In genomic region chr3:21705769-21706168, GRCh38 we compare ENCODE assay signal across 11 cellular contexts. TPM values are rescaled to one million over a fixed set of nuclear protein-coding genes. Genes with fewer than 3 reads are reported as not detected.
DNase-seq lines count a peak whose midpoint lies in the region; ATAC-seq and TF ChIP-seq lines count a peak whose summit lies in the region.
"Had no signal": no experiment of that assay in that cellular context is flagged by ENCODE, and none has a peak within 500 bp of the region (broad histone marks: within the 10 kb centered on the region; RNA-seq: fewer than 3 reads in every experiment).

No MANE protein-coding gene starts in this region.

- intact Hi-C loops in heart right ventricle (cut with DNase I): loop anchor here in 1 of 10 donors (5.0 kb wide), 1 partner anchor 1693 kb away; the partner anchor contains the start of gene PP2D1
- intact Hi-C loops in lower lobe of right lung (cut with DNase I): no loop called here

- no peak overlapping the region for H3K4me3 Mint-ChIP-seq in activated CD8-positive, alpha-beta memory T cell treated with anti-CD3 and anti-CD28 coated beads, Interleukin-2, amount 10 ng/mL, durations not matched to agents 7 days and 5 days
- H3K4me3 Mint-ChIP-seq: memory B cell had no signal

- peaks cover 0 to 20% (median 10%) of the 10 kb centered on the region in 9 donors for H3K4me1 ChIP-seq in heart right ventricle
- no peaks in the 10 kb centered on the region for H3K4me1 ChIP-seq in lower lobe of right lung

- WGBS in heart right ventricle, 2 donors: 20 to 40% methylated on average over 3 of the region's 3 CpGs

- CTCF ChIA-PET in activated CD8-positive, alpha-beta memory T cell treated with anti-CD3 and anti-CD28 coated beads, Interleukin-2, amount 10 ng/mL, durations not matched to agents 7 days and 5 days (lab: Charles Lee): no interaction called here

- no peak overlapping the region for H3K27ac Mint-ChIP-seq in activated CD8-positive, alpha-beta memory T cell treated with anti-CD3 and anti-CD28 coated beads, Interleukin-2, amount 10 ng/mL, durations not matched to agents 7 days and 5 days
- H3K27ac Mint-ChIP-seq: memory B cell had no signal

- H3K27me3 ChIP-seq in brain microvascular endothelial cell (replicated peaks) (no peaks in the 10 kb centered on the region), heart right ventricle (no peaks in the 10 kb centered on the region), lower lobe of right lung (ENCODE audit: low read depth) (no peaks in the 10 kb centered on the region)

- H3K9me3 ChIP-seq in heart right ventricle (peaks cover 0 to 27% (median 0%) of the 10 kb centered on the region in 11 donors), lower lobe of right lung (no peaks in the 10 kb centered on the region)

- H3K36me3 ChIP-seq in brain microvascular endothelial cell (replicated peaks) (no peaks in the 10 kb centered on the region), heart right ventricle (no peaks in the 10 kb centered on the region), lower lobe of right lung (no peaks in the 10 kb centered on the region)

- ATAC-seq in heart right ventricle: peak; percentile 90 to 100 (median 97)
- no peak for ATAC-seq in GM19351 (IDR thresholded peaks at IDR 0.05; ENCODE audit: unreplicated experiment)
- ATAC-seq in lower lobe of right lung: no peak
- no peak for ATAC-seq in activated CD8-positive, alpha-beta memory T cell treated with anti-CD3 and anti-CD28 coated beads, Interleukin-2, amount 10 ng/mL, durations not matched to agents 7 days and 5 days

- H3K4me1 Mint-ChIP-seq in activated CD8-positive, alpha-beta memory T cell treated with anti-CD3 and anti-CD28 coated beads, Interleukin-2, amount 10 ng/mL, durations not matched to agents 7 days and 5 days: no peaks in the 10 kb centered on the region
- H3K4me1 Mint-ChIP-seq: memory B cell had no signal

- H3K27ac ChIP-seq in brain microvascular endothelial cell: no peak overlapping the region
- peak overlapping the region in 4 of 10 donors; percentile 7 to 60 (median 28) for H3K27ac ChIP-seq in heart right ventricle
- no peak overlapping the region for H3K27ac ChIP-seq in lower lobe of right lung
- H3K27ac ChIP-seq: KMS-11 had no signal

- TF ChIP-seq CTCF in brain microvascular endothelial cell (IDR thresholded peaks at IDR 0.05; ENCODE audit: low read depth, low read length, missing control alignments): no peak
- no peak for TF ChIP-seq CTCF in heart right ventricle (IDR thresholded peaks at IDR 0.05)
- TF ChIP-seq CTCF in lower lobe of right lung (IDR thresholded peaks at IDR 0.05): no peak

- H3K36me3 Mint-ChIP-seq in activated CD8-positive, alpha-beta memory T cell treated with anti-CD3 and anti-CD28 coated beads, Interleukin-2, amount 10 ng/mL, durations not matched to agents 7 days and 5 days: no peaks in the 10 kb centered on the region
- H3K36me3 Mint-ChIP-seq: memory B cell had no signal

- H3K27me3 Mint-ChIP-seq in activated CD8-positive, alpha-beta memory T cell treated with anti-CD3 and anti-CD28 coated beads, Interleukin-2, amount 10 ng/mL, durations not matched to agents 7 days and 5 days: no peaks in the 10 kb centered on the region

- in situ Hi-C loops in brain microvascular endothelial cell (cut with HindIII; ENCODE audit: low pct_ligation_motif_present, low sequenced_read_pairs): no loop called here

- DNase-seq in HS-27A (ENCODE audit: low read depth): peak; percentile 43
- peak; percentile 46 for DNase-seq in brain microvascular endothelial cell
- peak; percentile 56 to 69 for DNase-seq in heart right ventricle
- DNase-seq in stromal cell of bone marrow (ENCODE audit: low read depth): peak; percentile 94
- DNase-seq in lower lobe of right lung: no peak
- DNase-seq in activated CD8-positive, alpha-beta memory T cell treated with anti-CD3 and anti-CD28 coated beads, Interleukin-2, amount 10 ng/mL, durations not matched to agents 7 days and 5 days: no peak
- DNase-seq in activated effector memory CD4-positive, alpha-beta T cell treated with Interleukin-2 at 50 U/mL for 16 hours: no peak
- DNase-seq: NCI-H82 had no signal

- peaks cover 2% of the 10 kb centered on the region for H3K9me3 Mint-ChIP-seq in activated CD8-positive, alpha-beta memory T cell treated with anti-CD3 and anti-CD28 coated beads, Interleukin-2, amount 10 ng/mL, durations not matched to agents 7 days and 5 days (ENCODE audit: low read depth)

- H3K4me3 ChIP-seq in brain microvascular endothelial cell (ENCODE audit: low read depth, low read length): no peak overlapping the region
- no peak overlapping the region for H3K4me3 ChIP-seq in heart right ventricle
- no peak overlapping the region for H3K4me3 ChIP-seq in lower lobe of right lung

RNA-seq across cellular contexts. Expression of gene ZNF385D, which starts 45.2 kb away (rescaled TPM):
- 10 to 100 TPM in 3 of 10 donors, 1 to 10 TPM in 7; 3.0 to 24.9 (median 7.2) TPM for total RNA-seq in heart right ventricle
- polyA plus RNA-seq in heart right ventricle: 10 to 100 TPM in 1 of 2 donors, 1 to 10 TPM in 1; 4.5 to 10.5 TPM
- total RNA-seq in lower lobe of right lung: 2.9 TPM
- not detected for total RNA-seq in activated CD8-positive, alpha-beta memory T cell treated with anti-CD3 and anti-CD28 coated beads, Interleukin-2, amount 10 ng/mL, durations not matched to agents 7 days and 5 days

Comparison
In these comparisons a context has a peak if more than half of its experiments do, and no peak if none do; other contexts are left out.
1. DNase-seq: peak in HS-27A (single experiment), brain microvascular endothelial cell (single experiment), heart right ventricle (2 of 2) and stromal cell of bone marrow (single experiment); none in lower lobe of right lung (single experiment), activated CD8-positive, alpha-beta memory T cell treated with anti-CD3 and anti-CD28 coated beads, Interleukin-2, amount 10 ng/mL, durations not matched to agents 7 days and 5 days (single experiment) and activated effector memory CD4-positive, alpha-beta T cell treated with Interleukin-2 at 50 U/mL for 16 hours (single experiment).
2. ATAC-seq: peak in heart right ventricle (8 of 8); none in GM19351 (single experiment), lower lobe of right lung (0 of 2) and activated CD8-positive, alpha-beta memory T cell treated with anti-CD3 and anti-CD28 coated beads, Interleukin-2, amount 10 ng/mL, durations not matched to agents 7 days and 5 days (single experiment).